In the genomic region with DNA sequence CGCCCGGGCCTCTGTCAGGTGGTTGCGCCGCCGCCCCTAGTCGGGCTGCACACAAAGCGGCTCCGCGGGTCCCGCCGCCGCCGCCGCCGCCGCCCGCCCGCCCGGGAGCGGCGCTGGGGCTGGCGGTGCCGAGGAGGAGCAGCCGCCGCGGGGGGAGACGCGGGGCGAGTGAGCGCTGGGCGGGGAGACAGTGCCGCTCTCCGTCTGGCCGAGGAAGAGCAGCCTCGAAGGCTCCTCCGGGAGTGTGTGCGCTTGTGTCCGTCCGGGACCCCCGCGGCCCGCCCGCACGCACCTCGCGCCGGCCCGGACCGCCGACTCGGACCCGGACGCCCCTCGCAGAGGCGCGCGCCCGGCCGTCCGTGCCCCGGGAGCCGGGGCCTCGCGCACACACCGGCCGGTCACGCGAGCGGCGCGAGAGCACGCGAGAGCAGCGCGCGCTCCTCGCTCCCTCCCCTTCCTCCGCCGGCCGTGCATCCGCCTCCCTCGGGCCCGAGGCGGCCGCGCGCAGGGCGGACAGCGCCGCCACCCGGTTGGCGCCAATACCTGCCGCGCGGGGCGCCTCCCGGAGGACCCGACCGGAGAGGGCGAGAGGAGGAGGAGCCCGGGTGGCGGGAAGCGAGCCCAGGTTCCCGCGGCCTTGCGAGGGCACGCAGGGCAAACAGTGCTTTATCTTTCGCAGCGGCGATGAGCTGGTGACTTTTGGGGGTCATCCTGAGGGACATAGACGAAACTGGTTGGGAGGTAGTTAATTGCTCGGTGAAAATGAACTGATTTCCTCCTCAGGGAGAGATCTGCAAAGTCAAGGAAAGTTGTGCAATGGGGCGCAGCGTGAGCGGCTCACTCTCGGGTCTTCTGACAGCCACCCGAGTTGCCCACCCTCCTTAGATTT, we compare ENCODE assay signal across 8 cellular contexts. TPM values are rescaled to one million over a fixed set of nuclear protein-coding genes. Genes with fewer than 3 reads are reported as not detected.
DNase-seq lines count a peak whose midpoint lies in the region; ATAC-seq, FAIRE-seq and TF ChIP-seq lines count a peak whose summit lies in the region.

PDS5A (minus strand) TSS at position 423 of the 889 bp plus-strand sequence. CDS start 1,334 bp downstream, outside the sequence.

- H3K36me3 Mint-ChIP-seq in T-cell (peaks cover 23% of the 10 kb centered on the region), progenitor cell of endocrine pancreas (ENCODE audit: insufficient read depth) (peaks cover 21% of the 10 kb centered on the region)

- peak within 1 kb of the TSS; percentile 82 to 87 (median 86) for H3K4me3 Mint-ChIP-seq in T-cell
- peak within 1 kb of the TSS; percentile 87 for H3K4me3 Mint-ChIP-seq in progenitor cell of endocrine pancreas (ENCODE audit: low read depth)

- H3K9me3 Mint-ChIP-seq in T-cell (no peaks in the 10 kb centered on the region), progenitor cell of endocrine pancreas (ENCODE audit: low read depth) (no peaks in the 10 kb centered on the region)

- H3K27me3 ChIP-seq in adrenal gland (no peaks in the 10 kb centered on the region), heart right ventricle (no peaks in the 10 kb centered on the region)

- 0 to 2% (median 0%) methylated on average over 12 to 117 of the region's 117 CpGs for WGBS in adrenal gland, 4 donors
- WGBS in heart right ventricle, 2 donors, result 1% methylated on average over 81 to 109 of the region's 117 CpGs

- no peaks in the 10 kb centered on the region for H3K9me3 ChIP-seq in adrenal gland (replicated peaks in 1 of 3)
- H3K9me3 ChIP-seq in heart right ventricle, result no peaks in the 10 kb centered on the region

- CTCF ChIA-PET in T-cell (lab: Charles Lee), result interaction anchor here (0.6 to 1.9 kb wide), 13 partner anchors 13 to 624 kb away, joined by 3 to 20 read pairs (median 3); partner anchors contain the start of gene N4BP2 (in 1 of the 2)

- H3K36me3 ChIP-seq in adrenal gland (replicated peaks in 1 of 2) (peaks cover 0 to 21% of the 10 kb centered on the region in 2 donors), heart right ventricle (peaks cover 0 to 34% (median 9%) of the 10 kb centered on the region in 9 donors)

- TF ChIP-seq POLR2A in GM12891 (IDR thresholded peaks at IDR 0.05; ENCODE audit: low read depth, low read length) (no peak; the same call in 1 of the 2 replicates), adrenal gland (IDR thresholded peaks at IDR 0.05) (peak; percentile 69 to 73)

- H3K27ac ChIP-seq in adrenal gland (peak within 1 kb of the TSS; percentile 82 to 99 (median 93)), heart right ventricle (peak within 1 kb of the TSS; percentile 84 to 96 (median 94))

- H3K4me1 Mint-ChIP-seq in T-cell, result peaks cover 37 to 39% (median 37%) of the 10 kb centered on the region in 3 donors
- H3K4me1 Mint-ChIP-seq in progenitor cell of endocrine pancreas (ENCODE audit: low read depth), result peaks cover 24% of the 10 kb centered on the region

- H3K4me1 ChIP-seq in adrenal gland (replicated peaks in 1 of 2) (peaks cover 7 to 15% of the 10 kb centered on the region in 2 donors), heart right ventricle (peaks cover 0 to 34% (median 20%) of the 10 kb centered on the region in 9 donors)

- ATAC-seq in HG02840 (IDR thresholded peaks at IDR 0.05; ENCODE audit: low FRiP score, unreplicated experiment) (peak; percentile 67), T-cell (replicated peaks in 1 of 4) (peak; percentile 85 to 89 (median 87)), heart right ventricle (peak; percentile 89 to 93 (median 91))

- POLR2A ChIA-PET in T-cell (lab: Charles Lee), result interaction anchor here in 1 of 2 donors (1.0 kb wide), 1 partner anchor 522 kb away, joined by 3 read pairs; no protein-coding TSS in a partner anchor

- intact Hi-C loops in adrenal gland (cut with DNase I), result loop anchor here (5.0 to 10.0 kb wide), 3 partner anchors 63 to 510 kb away; partner anchors contain the start of gene UBE2K (in 2 of the 2)
- intact Hi-C loops in heart right ventricle (cut with DNase I), result loop anchor here (1.0 to 10.0 kb wide), 18 partner anchors 53 to 510 kb away; partner anchors contain the start of genes UGDH (in 4 of the 10), N4BP2 (in 3 of the 10), SMIM14 (in 3 of the 10) and UBE2K (in 2 of the 10)

- DNase-seq in GM12891 (ENCODE audit: insufficient read length, low spot score) (peak; percentile 91), NCI-H1436 (lab: John Stamatoyannopoulos, UW) (peak; percentile 91), T-cell (peak; percentile 77 to 91 (median 85)), adrenal gland (peak; percentile 88 to 92 (median 90)), heart right ventricle (peak; percentile 86 to 92), progenitor cell of endocrine pancreas (ENCODE audit: low spot score, unreplicated experiment) (peak; percentile 87), ureter (ENCODE audit: low spot score) (peak; percentile 88)

- FAIRE-seq in GM12891 (lab: Jason Lieb, UNC), result peak; percentile 99

- H3K4me3 ChIP-seq in adrenal gland (peak within 1 kb of the TSS; percentile 71 to 96 (median 92)), heart right ventricle (peak within 1 kb of the TSS; percentile 72 to 98 (median 93))

- H3K27ac Mint-ChIP-seq in T-cell, result peak within 1 kb of the TSS; percentile 95 to 97
- H3K27ac Mint-ChIP-seq in progenitor cell of endocrine pancreas, result peak within 1 kb of the TSS; percentile 97

- TF ChIP-seq CTCF in adrenal gland (IDR thresholded peaks at IDR 0.05) (peak; percentile 47 to 99 (median 80)), heart right ventricle (IDR thresholded peaks at IDR 0.05) (peak; percentile 74 to 95 (median 87)), progenitor cell of endocrine pancreas (IDR thresholded peaks at IDR 0.05; ENCODE audit: unreplicated experiment) (peak; percentile 85)

- no peaks in the 10 kb centered on the region for H3K27me3 Mint-ChIP-seq in T-cell
- H3K27me3 Mint-ChIP-seq in progenitor cell of endocrine pancreas, result no peaks in the 10 kb centered on the region

TF ChIP-seq in GM12891, 5 proteins besides CTCF, POLR2A, EP300 and RAD21:
- TF ChIP-seq PAX5 (IDR thresholded peaks at IDR 0.05; ENCODE audit: insufficient read depth, low read length, severe bottlenecking), result peak; percentile 63
- TF ChIP-seq TAF1 (IDR thresholded peaks at IDR 0.05; ENCODE audit: low read depth, low read length), result no peak

RNA-seq across cellular contexts. Expression of gene PDS5A, which starts in this region (rescaled TPM):
- 23.5 TPM for polyA plus RNA-seq in GM12891 (2012; ENCODE audit: low read depth, missing spikeins)
- 100 to 1,000 TPM in 2 of 5 donors, 10 to 100 TPM in 3; 73.5 to 113 (median 88.5) TPM for total RNA-seq in T-cell
- total RNA-seq in adrenal gland, result 10 to 100 TPM; 30.1 to 63.2 (median 53.3) TPM
- polyA plus RNA-seq in adrenal gland, result 10 to 100 TPM; 16.2 to 40.9 (median 23.1) TPM
- 10 to 100 TPM; 22.9 to 36.2 (median 31.0) TPM for total RNA-seq in heart right ventricle
- polyA plus RNA-seq in heart right ventricle, result 10 to 100 TPM; 12.6 to 17.4 TPM
- total RNA-seq in progenitor cell of endocrine pancreas, result 87.5 and 91.1 TPM in 2 replicates
- 79.9 TPM for total RNA-seq in ureter

Comparison
In these comparisons a context has a peak if more than half of its experiments do, and no peak if none do; other contexts are left out.
1. Peak in every context shown above with its lines: DNase-seq, ATAC-seq, H3K4me3 ChIP-seq and H3K27ac ChIP-seq.